Comparison of ENCODE assay signal across 19 cellular contexts in genomic region chr11:67476692-67477091, GRCh38. TPM values are rescaled to one million over a fixed set of nuclear protein-coding genes. Genes with fewer than 3 reads are reported as not detected.
"Had no signal": no experiment of that assay in that cellular context is flagged by ENCODE, and none has a peak within 500 bp of the region (broad histone marks: within the 10 kb centered on the region; RNA-seq: fewer than 3 reads in every experiment).

No MANE protein-coding gene starts in this region.

RNA-seq across cellular contexts. Expression of gene CABP4, which starts 21.5 kb away (rescaled TPM):
- total RNA-seq: ascending aorta, cardiac muscle cell, fibroblast of lung, fibroblast of villous mesenchyme, WTC11 had no signal
- polyA plus RNA-seq: cardiac muscle cell, fibroblast of lung had no signal

RNA-seq across cellular contexts. Expression of gene GPR152, which starts 24.2 kb away (rescaled TPM):
- total RNA-seq: activated CD4-positive, alpha-beta memory T cell treated with anti-CD3 and anti-CD28 coated beads, Interleukin-2, amount 10 ng/mL, durations not matched to agents 7 days and 5 days; activated CD4-positive, alpha-beta T cell treated with anti-CD3 and anti-CD28 coated beads, Interleukin-2, amount 10 ng/mL, durations not matched to agents 7 days and 5 days; activated naive CD4-positive, alpha-beta T cell treated with anti-CD3 and anti-CD28 coated beads, Interleukin-2, amount 50 U/mL, for 72 hours; activated naive CD8-positive, alpha-beta T cell treated with anti-CD3 and anti-CD28 coated beads, Interleukin-2, amount 10 ng/mL, durations not matched to agents 7 days and 5 days; activated T-cell treated with anti-CD3 and anti-CD28 coated beads, Interleukin-2, amount 50 U/mL, for 72 hours; ascending aorta; breast epithelium; cardiac muscle cell; colonic mucosa; dermis microvascular lymphatic vessel endothelial cell; endothelial cell of umbilical vein; esophagus squamous epithelium; fibroblast of lung; fibroblast of villous mesenchyme; gastroesophageal sphincter; glomerular endothelial cell; T-helper 17 cell; WTC11 had no signal
- polyA plus RNA-seq: cardiac muscle cell, endothelial cell of umbilical vein, esophagus, fibroblast of lung had no signal
